8 cellular contexts compared by ENCODE assay signal in the genomic region with DNA sequence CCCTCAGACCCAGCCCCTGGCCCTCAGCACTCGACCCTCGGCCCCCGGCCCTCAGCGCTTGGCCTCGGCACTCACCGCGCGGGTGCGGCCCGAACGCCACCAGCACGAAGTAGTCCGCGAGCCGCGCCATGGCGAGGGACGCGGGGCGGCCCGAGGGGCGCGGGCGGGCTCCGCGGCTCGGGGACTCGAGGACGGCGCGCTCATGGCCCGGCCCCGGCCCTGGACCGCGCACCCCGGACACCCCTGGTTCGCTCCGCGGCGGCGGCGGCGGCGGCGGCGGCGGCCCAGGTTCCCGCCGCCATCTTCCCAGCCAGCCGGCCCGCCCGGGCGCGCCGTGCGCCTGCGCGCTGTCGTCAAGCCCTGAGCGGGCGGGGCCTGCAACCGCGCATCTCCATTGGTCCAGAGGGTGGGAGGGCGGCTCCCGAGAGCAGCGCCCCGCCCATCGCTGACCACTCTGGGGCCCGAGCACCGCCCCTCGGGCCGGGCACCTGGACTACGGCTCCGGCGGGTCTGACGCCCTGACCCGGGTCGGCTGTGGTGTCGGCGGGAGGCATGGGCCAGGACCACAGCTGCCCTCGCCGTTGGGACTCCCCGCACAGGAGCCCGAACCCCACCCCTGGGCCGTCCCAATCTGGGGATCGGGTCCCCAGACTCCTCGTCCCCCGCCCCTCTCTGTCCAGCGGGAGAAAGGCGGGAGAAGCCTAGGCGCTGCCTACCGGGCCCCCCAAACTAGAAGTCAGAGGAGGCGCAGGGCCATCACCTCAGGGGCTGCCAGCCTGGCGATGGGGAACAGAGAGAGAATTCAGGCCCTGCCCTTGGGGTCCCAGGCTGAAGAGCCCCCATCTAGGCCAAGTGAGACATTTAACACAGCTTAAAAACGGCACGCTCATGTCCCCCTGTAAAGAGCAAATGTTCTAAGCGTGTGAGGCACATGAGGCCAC. TPM values are rescaled to one million over a fixed set of nuclear protein-coding genes. Genes with fewer than 3 reads are reported as not detected.
DNase-seq lines count a peak whose midpoint lies in the region; ATAC-seq, FAIRE-seq and TF ChIP-seq lines count a peak whose summit lies in the region.

A gene with protein sequence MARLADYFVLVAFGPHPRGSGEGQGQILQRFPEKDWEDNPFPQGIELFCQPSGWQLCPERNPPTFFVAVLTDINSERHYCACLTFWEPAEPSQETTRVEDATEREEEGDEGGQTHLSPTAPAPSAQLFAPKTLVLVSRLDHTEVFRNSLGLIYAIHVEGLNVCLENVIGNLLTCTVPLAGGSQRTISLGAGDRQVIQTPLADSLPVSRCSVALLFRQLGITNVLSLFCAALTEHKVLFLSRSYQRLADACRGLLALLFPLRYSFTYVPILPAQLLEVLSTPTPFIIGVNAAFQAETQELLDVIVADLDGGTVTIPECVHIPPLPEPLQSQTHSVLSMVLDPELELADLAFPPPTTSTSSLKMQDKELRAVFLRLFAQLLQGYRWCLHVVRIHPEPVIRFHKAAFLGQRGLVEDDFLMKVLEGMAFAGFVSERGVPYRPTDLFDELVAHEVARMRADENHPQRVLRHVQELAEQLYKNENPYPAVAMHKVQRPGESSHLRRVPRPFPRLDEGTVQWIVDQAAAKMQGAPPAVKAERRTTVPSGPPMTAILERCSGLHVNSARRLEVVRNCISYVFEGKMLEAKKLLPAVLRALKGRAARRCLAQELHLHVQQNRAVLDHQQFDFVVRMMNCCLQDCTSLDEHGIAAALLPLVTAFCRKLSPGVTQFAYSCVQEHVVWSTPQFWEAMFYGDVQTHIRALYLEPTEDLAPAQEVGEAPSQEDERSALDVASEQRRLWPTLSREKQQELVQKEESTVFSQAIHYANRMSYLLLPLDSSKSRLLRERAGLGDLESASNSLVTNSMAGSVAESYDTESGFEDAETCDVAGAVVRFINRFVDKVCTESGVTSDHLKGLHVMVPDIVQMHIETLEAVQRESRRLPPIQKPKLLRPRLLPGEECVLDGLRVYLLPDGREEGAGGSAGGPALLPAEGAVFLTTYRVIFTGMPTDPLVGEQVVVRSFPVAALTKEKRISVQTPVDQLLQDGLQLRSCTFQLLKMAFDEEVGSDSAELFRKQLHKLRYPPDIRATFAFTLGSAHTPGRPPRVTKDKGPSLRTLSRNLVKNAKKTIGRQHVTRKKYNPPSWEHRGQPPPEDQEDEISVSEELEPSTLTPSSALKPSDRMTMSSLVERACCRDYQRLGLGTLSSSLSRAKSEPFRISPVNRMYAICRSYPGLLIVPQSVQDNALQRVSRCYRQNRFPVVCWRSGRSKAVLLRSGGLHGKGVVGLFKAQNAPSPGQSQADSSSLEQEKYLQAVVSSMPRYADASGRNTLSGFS (N-terminal part only) (minus strand): TSS at position 325 of the 941 bp plus-strand sequence. CDS start 195 bp downstream, at position 130.

- peak within 1 kb of the TSS; percentile 83 for H3K27ac Mint-ChIP-seq in astrocyte (ENCODE audit: unreplicated experiment)

- peaks cover 44% of the 10 kb centered on the region for H3K79me2 ChIP-seq in astrocyte (ENCODE audit: insufficient read depth, low read length)

- no peak for TF ChIP-seq CTCF in GM12865 (IDR thresholded peaks at IDR 0.05; ENCODE audit: insufficient read depth, low read depth, low read length, missing control alignments)
- TF ChIP-seq CTCF in astrocyte (IDR thresholded peaks at IDR 0.05; ENCODE audit: insufficient read depth, low read depth, low read length) = no peak
- no peak for TF ChIP-seq CTCF in psoas muscle (IDR thresholded peaks at IDR 0.05)

- H3K27ac ChIP-seq in astrocyte (ENCODE audit: low read depth, low read length) (peak within 1 kb of the TSS; percentile 73), right cardiac atrium (ENCODE audit: low read length) (peak within 1 kb of the TSS; percentile 53), psoas muscle (peak within 1 kb of the TSS; percentile 69)

- H3K9me3 Mint-ChIP-seq in astrocyte (ENCODE audit: unreplicated experiment) = no peaks in the 10 kb centered on the region

- H3K4me3 ChIP-seq in GM12865 (ENCODE audit: low read depth, low read length) (peak within 1 kb of the TSS; percentile 71), astrocyte (ENCODE audit: insufficient read depth, low read depth, low read length) (peak within 1 kb of the TSS; percentile 63), right cardiac atrium (ENCODE audit: low read length) (peak within 1 kb of the TSS; percentile 95), psoas muscle (peak within 1 kb of the TSS; percentile 88)

- H3K4me1 Mint-ChIP-seq in astrocyte (ENCODE audit: low read depth, unreplicated experiment) = peaks cover 17% of the 10 kb centered on the region

- H3K4me1 ChIP-seq in astrocyte (ENCODE audit: insufficient read depth, low read length) = peaks cover 27% of the 10 kb centered on the region
- peaks cover 13% of the 10 kb centered on the region for H3K4me1 ChIP-seq in right cardiac atrium (ENCODE audit: control insufficient read depth, insufficient read depth, low read length)
- H3K4me1 ChIP-seq in psoas muscle = peaks cover 39% of the 10 kb centered on the region

- under 1% methylated on average over 97 of the region's 97 CpGs for WGBS in right cardiac atrium
- WGBS in psoas muscle, 3 donors = 1% methylated on average over 53 to 97 of the region's 97 CpGs

- H3K9ac ChIP-seq in astrocyte (ENCODE audit: low read length) = peak within 1 kb of the TSS; percentile 88

- H3K4me2 ChIP-seq in astrocyte (ENCODE audit: low read length) = peak within 1 kb of the TSS; percentile 93

- intact Hi-C loops in right cardiac atrium (cut with DNase I) = no loop called here
- intact Hi-C loops in psoas muscle (cut with DNase I) = no loop called here

- H4K20me1 ChIP-seq in astrocyte (ENCODE audit: insufficient read depth, low read length) = peaks cover 42% of the 10 kb centered on the region

- DNase-seq in GM12865 (ENCODE audit: low read depth) (peak; percentile 94), NCI-H1417 treated with DMSO at 0.1 percent for 48 hours (lab: John Stamatoyannopoulos, UW) (peak; percentile 22), T-helper 22 cell (ENCODE audit: low read depth) (peak; percentile 75), astrocyte (ENCODE audit: low read depth) (peak; percentile 64), right cardiac atrium (peak; percentile 93 to 97 (median 97)), psoas muscle (peak; percentile 93 to 97), ureter (ENCODE audit: low spot score) (peak; percentile 90)

- peak within 1 kb of the TSS; percentile 90 for H3K4me3 Mint-ChIP-seq in astrocyte (ENCODE audit: unreplicated experiment)

- H3K27me3 Mint-ChIP-seq in astrocyte (ENCODE audit: low read depth, unreplicated experiment) = peaks cover 21% of the 10 kb centered on the region

- peaks cover 4% of the 10 kb centered on the region for H3K36me3 Mint-ChIP-seq in astrocyte (ENCODE audit: low read depth, unreplicated experiment)

- H3K9me3 ChIP-seq in astrocyte (ENCODE audit: insufficient read depth, low read depth, low read length) (no peaks in the 10 kb centered on the region), right cardiac atrium (ENCODE audit: control insufficient read depth, low read length) (no peaks in the 10 kb centered on the region), psoas muscle (no peaks in the 10 kb centered on the region)

- H2AFZ ChIP-seq in astrocyte (ENCODE audit: low read depth, low read length) = peak within 1 kb of the TSS; percentile 88

- H3K27me3 ChIP-seq in astrocyte (ENCODE audit: insufficient read depth, low read length) (peaks cover under 1% of the 10 kb centered on the region), right cardiac atrium (ENCODE audit: control insufficient read depth, insufficient read depth) (no peaks in the 10 kb centered on the region), psoas muscle (ENCODE audit: insufficient read depth in 3 of 3, low read length in 2 of 3) (peaks cover 0 to 9% (median 7%) of the 10 kb centered on the region in 3 donors)

- no peaks in the 10 kb centered on the region for H3K36me3 ChIP-seq in astrocyte (ENCODE audit: insufficient read depth, low read length)
- H3K36me3 ChIP-seq in psoas muscle (ENCODE audit: insufficient read depth in 1 of 2, low read depth in 1 of 2) = no peaks in the 10 kb centered on the region

- ATAC-seq in HG02678 (IDR thresholded peaks at IDR 0.05; ENCODE audit: unreplicated experiment) (peak; percentile 78), right cardiac atrium (peak; percentile 97 to 98), psoas muscle (peak; percentile 97 to 99 (median 98))

- no peak for FAIRE-seq in astrocyte (lab: Jason Lieb, UNC)

RNA-seq across cellular contexts. Expression of the gene that starts here (rescaled TPM):
- total RNA-seq in astrocyte (69.6 and 75.4 TPM in 2 replicates), right cardiac atrium (10 to 100 TPM; 50.3 to 54.8 (median 53.9) TPM), psoas muscle (10 to 100 TPM; 75.3 to 98.0 (median 82.8) TPM), ureter (79.2 TPM)
- polyA plus RNA-seq in right cardiac atrium (39.2 TPM), psoas muscle (10 to 100 TPM; 42.1 to 58.6 (median 54.9) TPM)

Comparison
In these comparisons a context has a peak if more than half of its experiments do, and no peak if none do; other contexts are left out.
1. Peak in every context shown above with its lines: DNase-seq, ATAC-seq, H3K4me3 ChIP-seq and H3K27ac ChIP-seq.
2. DNase-seq: peak in every context shown above with its lines; median percentile 97 in right cardiac atrium; 95 in psoas muscle; 94 in GM12865; 90 in ureter; 75 in T-helper 22 cell; 64 in astrocyte; 22 in NCI-H1417 treated with DMSO at 0.1 percent for 48 hours.